1 cellular context compared by ENCODE assay signal in genomic region chr3:73602171-73602570, GRCh38.
A peak's percentile ranks its signal among the peaks of the same experiment; 100 is the strongest.
TF ChIP-seq lines count a peak whose summit lies in the region.

No MANE protein-coding gene starts in this region.

TF ChIP-seq in SK-N-SH, 30 proteins besides CTCF, POLR2A, EP300 and RAD21 (continued from another document):
- TF ChIP-seq ZBTB33 (IDR thresholded peaks at IDR 0.05; ENCODE audit: borderline replicate concordance, low read depth) (peak; percentile 73; the same call in 1 of the 2 replicates), MEF2A (IDR thresholded peaks at IDR 0.05; ENCODE audit: borderline replicate concordance, low read depth) (no peak), GABPA (IDR thresholded peaks at IDR 0.05; ENCODE audit: low read depth) (no peak), RFX5 (IDR thresholded peaks at IDR 0.05; ENCODE audit: low read length) (no peak), ELF1 (IDR thresholded peaks at IDR 0.05) (no peak), RCOR1 (IDR thresholded peaks at IDR 0.05; ENCODE audit: low read length) (no peak), FOXJ3 (CRISPR knock-in tag; IDR thresholded peaks at IDR 0.05) (no peak), USF1 (IDR thresholded peaks at IDR 0.05; ENCODE audit: borderline replicate concordance, low read depth) (no peak), MAX (IDR thresholded peaks at IDR 0.05; ENCODE audit: low read depth) (peak; percentile 70), PBX3 (IDR thresholded peaks at IDR 0.05) (peak; percentile 94), TAF1 (IDR thresholded peaks at IDR 0.05; ENCODE audit: borderline replicate concordance, low read depth, low read length) (no peak; the same call in 1 of the 2 replicates)
